In genomic region chr6:109236140-109237081, GRCh38 we compare ENCODE assay signal across 8 cellular contexts.
DNase-seq lines count a peak whose midpoint lies in the region; ATAC-seq, FAIRE-seq and TF ChIP-seq lines count a peak whose summit lies in the region.

No MANE protein-coding gene starts in this region.

- ATAC-seq in HG02798 (IDR thresholded peaks at IDR 0.05; ENCODE audit: poor library complexity, unreplicated experiment) (peak; percentile 73), GM21723 (IDR thresholded peaks at IDR 0.05; ENCODE audit: unreplicated experiment) (no peak)

- H3K9me3 Mint-ChIP-seq in endodermal cell: peaks cover 2% of the 10 kb centered on the region

- H3K4me1 Mint-ChIP-seq in endodermal cell: peaks cover 13% of the 10 kb centered on the region

- no peaks in the 10 kb centered on the region for H3K36me3 Mint-ChIP-seq in endodermal cell (ENCODE audit: low read depth)

- no peak overlapping the region for H3K27ac ChIP-seq in endodermal cell (ENCODE audit: low read depth, low read length)

- H3K36me3 ChIP-seq in NT2/D1 (ENCODE audit: insufficient read depth, insufficient read length, low read length) (no peaks in the 10 kb centered on the region), endodermal cell (ENCODE audit: control insufficient read depth, insufficient read depth, low read length) (no peaks in the 10 kb centered on the region)

- WGBS in endodermal cell (ENCODE audit: insufficient coverage in 1 of 2, insufficient read length in 1 of 2), 2 experiments: 53 to 71% methylated on average over 5 to 18 of the region's 18 CpGs

- H3K4me1 ChIP-seq in NT2/D1 (ENCODE audit: insufficient read depth, insufficient read length): no peaks in the 10 kb centered on the region
- H3K4me1 ChIP-seq in endodermal cell (ENCODE audit: control insufficient read depth, insufficient read depth, low read length): peaks cover 5% of the 10 kb centered on the region

- H3K9ac ChIP-seq in NT2/D1 (ENCODE audit: insufficient read length, low read depth) (no peak overlapping the region), endodermal cell (ENCODE audit: extremely low read depth, low read length, poor library complexity, severe bottlenecking) (no peak overlapping the region)

- H3K27me3 Mint-ChIP-seq in endodermal cell (ENCODE audit: insufficient read depth): peaks cover 6% of the 10 kb centered on the region

- H3K27me3 ChIP-seq in NT2/D1 (ENCODE audit: insufficient read depth, insufficient read length) (no peaks in the 10 kb centered on the region), endodermal cell (ENCODE audit: control insufficient read depth, insufficient read depth, low read length, poor library complexity, severe bottlenecking) (no peaks in the 10 kb centered on the region)

- H3K4me3 Mint-ChIP-seq in endodermal cell: no peak overlapping the region

- H3K4me3 ChIP-seq in NT2/D1 (ENCODE audit: insufficient read length, low read depth): no peak overlapping the region
- no peak overlapping the region for H3K4me3 ChIP-seq in endodermal cell (ENCODE audit: low read length)

- no peak overlapping the region for H3K27ac Mint-ChIP-seq in endodermal cell

- H3K9me3 ChIP-seq in NT2/D1 (ENCODE audit: insufficient read depth, low read length): no peaks in the 10 kb centered on the region
- H3K9me3 ChIP-seq in endodermal cell (ENCODE audit: control insufficient read depth, low read length): no peaks in the 10 kb centered on the region

- peak; percentile 45 for DNase-seq in D721Med (ENCODE audit: insufficient read length, low spot score)
- DNase-seq in NT2/D1 (ENCODE audit: low read depth, low spot score): peak; percentile 8
- peak; percentile 92 for DNase-seq in endodermal cell
- DNase-seq in stimulated activated CD4-positive, alpha-beta T cell treated with anti-CD3 and anti-CD28 coated beads, Interleukin-4, amount 100 ng/mL, for 1 hour: peak; percentile 14
- no peak for DNase-seq in SIG-M5 treated with dmso at 0.1 percent for 504 hours (lab: John Stamatoyannopoulos, UW; ENCODE audit: unreplicated experiment)
- no peak for DNase-seq in epidermal melanocyte (ENCODE audit: insufficient read length, low spot score)

- peak; percentile 39 for TF ChIP-seq CTCF in D721Med (IDR thresholded peaks at IDR 0.05; ENCODE audit: insufficient read depth, missing control alignments)
- peak; percentile 73 for TF ChIP-seq CTCF in endodermal cell (conservative IDR thresholded peaks at IDR 0.05)

- peak; percentile 53 for FAIRE-seq in D721Med (lab: Jason Lieb, UNC)

Comparison
In these comparisons a context has a peak if more than half of its experiments do, and no peak if none do; other contexts are left out.
1. DNase-seq: peak in D721Med (single experiment), NT2/D1 (single experiment), endodermal cell (single experiment) and stimulated activated CD4-positive, alpha-beta T cell treated with anti-CD3 and anti-CD28 coated beads, Interleukin-4, amount 100 ng/mL, for 1 hour (single experiment); none in SIG-M5 treated with dmso at 0.1 percent for 504 hours (single experiment) and epidermal melanocyte (single experiment).